Comparison of ENCODE assay signal across 24 cellular contexts in genomic region chr4:155445306-155445705, GRCh38.
"Had no signal": no experiment of that assay in that cellular context is flagged by ENCODE, and none has a peak within 500 bp of the region (broad histone marks: within the 10 kb centered on the region; RNA-seq: fewer than 3 reads in every experiment).

No MANE protein-coding gene starts in this region.

- DNase-seq: activated CD4-positive, alpha-beta T cell treated with anti-CD3 and anti-CD28 coated beads for 4 hours; activated CD4-positive, CD25-positive, alpha-beta regulatory T cell; activated CD8-positive, alpha-beta memory T cell treated with anti-CD3 and anti-CD28 coated beads, Interleukin-2, amount 50 U/mL, for 48 hours; activated CD8-positive, alpha-beta T cell treated with anti-CD3 and anti-CD28 coated beads, Interleukin-2, amount 10 ng/mL, durations not matched to agents 7 days and 5 days; activated naive CD4-positive, alpha-beta T cell treated with anti-CD3 and anti-CD28 coated beads, Interleukin-2, amount 50 U/mL, for 16 hours; activated naive CD8-positive, alpha-beta T cell treated with anti-CD3 and anti-CD28 coated beads, Interleukin-2, amount 10 ng/mL, durations not matched to agents 7 days and 5 days; activated T-cell treated with anti-CD3 and anti-CD28 coated beads, Interleukin-2, amount 50 U/mL, for 1 hour; adrenal gland; anterior cingulate cortex; caudate nucleus; MM.1S; NCI-H1436 treated with DMSO at 0.1 percent for 48 hours; NCI-H187; NCI-H2081 treated with DMSO at 0.1 percent for 48 hours; NCI-H2171 treated with DMSO at 0.1 percent for 48 hours; NCI-H226; NCI-H526; PC-9; T-cell; T-helper 2 cell; T1000 had no signal

- H3K4me1 ChIP-seq: adrenal gland had no signal

- H3K36me3 ChIP-seq: adrenal gland had no signal

- H3K9me3 ChIP-seq: adrenal gland had no signal

- ATAC-seq: activated CD8-positive, alpha-beta T cell treated with anti-CD3 and anti-CD28 coated beads, Interleukin-2, amount 10 ng/mL, durations not matched to agents 7 days and 5 days; Right ventricle myocardium inferior; T-cell had no signal

- H3K27ac ChIP-seq: adrenal gland, KMS-11, PC-9, SK-N-MC had no signal

- H3K27me3 ChIP-seq: adrenal gland had no signal

- H3K4me3 ChIP-seq: adrenal gland, PC-9, SK-N-MC had no signal
